Comparison of ENCODE assay signal across 30 cellular contexts in the genomic region with DNA sequence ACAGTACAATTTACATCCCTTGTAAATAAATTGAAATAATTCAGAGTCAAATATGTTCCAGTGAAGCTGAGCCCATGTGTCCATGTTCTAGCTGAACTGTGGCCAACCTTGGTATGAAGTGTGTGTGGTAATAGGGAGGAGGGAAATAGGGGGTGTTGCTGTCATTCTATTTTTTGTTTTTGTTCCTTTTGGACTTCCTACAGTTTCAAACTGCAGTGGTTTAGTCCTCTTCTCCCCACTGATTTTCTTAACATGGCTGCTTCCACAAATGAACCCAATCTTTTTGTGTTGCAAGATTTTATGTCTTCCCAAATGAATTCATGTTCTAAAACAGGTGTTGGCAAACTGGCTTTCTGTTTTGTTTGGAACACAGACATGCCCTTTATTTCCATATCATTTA.
"Had no signal": no experiment of that assay in that cellular context is flagged by ENCODE, and none has a peak within 500 bp of the region (broad histone marks: within the 10 kb centered on the region; RNA-seq: fewer than 3 reads in every experiment).

No MANE protein-coding gene starts in this region.

- H3K36me3 Mint-ChIP-seq: activated naive CD4-positive, alpha-beta T cell treated with anti-CD3 and anti-CD28 coated beads, Interleukin-2, amount 10 ng/mL, durations not matched to agents 7 days and 5 days; type B pancreatic cell had no signal

- H3K9me3 Mint-ChIP-seq: activated naive CD4-positive, alpha-beta T cell treated with anti-CD3 and anti-CD28 coated beads, Interleukin-2, amount 10 ng/mL, durations not matched to agents 7 days and 5 days; activated naive CD8-positive, alpha-beta T cell treated with anti-CD3 and anti-CD28 coated beads, Interleukin-2, amount 50 U/mL, for 24 hours had no signal

- H3K9me3 ChIP-seq: ascending aorta, esophagus squamous epithelium, right atrium auricular region, stomach, testis had no signal

- ATAC-seq: activated naive CD8-positive, alpha-beta T cell treated with anti-CD3 and anti-CD28 coated beads, Interleukin-2, amount 50 U/mL, for 24 hours had no signal

- DNase-seq: activated CD4-positive, alpha-beta T cell treated with anti-CD3 and anti-CD28 coated beads, Interleukin-2, amount 50 U/mL, for 1 hour; activated CD4-positive, CD25-positive, alpha-beta regulatory T cell treated with anti-CD3 and anti-CD28 coated beads, Interleukin-2, amount 50 U/mL, for 72 hours; activated CD8-positive, alpha-beta memory T cell treated with anti-CD3 and anti-CD28 coated beads for 24 hours; activated CD8-positive, alpha-beta memory T cell treated with anti-CD3 and anti-CD28 coated beads, Interleukin-2, amount 50 U/mL, for 48 hours; activated effector memory CD4-positive, alpha-beta T cell treated with Interleukin-2 at 50 U/mL for 16 hours; activated naive CD4-positive, alpha-beta T cell treated with anti-CD3 and anti-CD28 coated beads, Interleukin-2, amount 10 ng/mL, durations not matched to agents 7 days and 5 days; activated naive CD8-positive, alpha-beta T cell treated with anti-CD3 and anti-CD28 coated beads, Interleukin-2, amount 50 U/mL, for 24 hours; activated T-cell treated with anti-CD3 and anti-CD28 coated beads, Interleukin-2, amount 50 U/mL, for 48 hours; dermis blood vessel endothelial cell; effector memory CD4-positive, alpha-beta T cell; esophagus squamous epithelium; foreskin melanocyte; hypothalamus; nephron progenitor cell; nucleus accumbens; small intestine; stimulated activated CD4-positive, alpha-beta T cell treated with anti-CD3 and anti-CD28 coated beads, Interleukin-15, amount 100 ng/mL, for 24 hours; stimulated activated CD4-positive, alpha-beta T cell treated with anti-CD3 and anti-CD28 coated beads, Interleukin-4, amount 100 ng/mL, for 1 hour; stomach; T-helper 2 cell; testis had no signal

- H3K36me3 ChIP-seq: ascending aorta, esophagus squamous epithelium, right atrium auricular region, stomach had no signal

- H3K4me1 Mint-ChIP-seq: activated naive CD4-positive, alpha-beta T cell treated with anti-CD3 and anti-CD28 coated beads, Interleukin-2, amount 10 ng/mL, durations not matched to agents 7 days and 5 days; activated naive CD8-positive, alpha-beta T cell treated with anti-CD3 and anti-CD28 coated beads, Interleukin-2, amount 50 U/mL, for 24 hours; nephron progenitor cell had no signal

- H3K27me3 Mint-ChIP-seq: activated naive CD4-positive, alpha-beta T cell treated with anti-CD3 and anti-CD28 coated beads, Interleukin-2, amount 10 ng/mL, durations not matched to agents 7 days and 5 days; type B pancreatic cell had no signal

- H3K27ac Mint-ChIP-seq: activated naive CD4-positive, alpha-beta T cell treated with anti-CD3 and anti-CD28 coated beads, Interleukin-2, amount 10 ng/mL, durations not matched to agents 7 days and 5 days; activated naive CD8-positive, alpha-beta T cell treated with anti-CD3 and anti-CD28 coated beads, Interleukin-2, amount 50 U/mL, for 24 hours; nephron progenitor cell; progenitor cell of endocrine pancreas; type B pancreatic cell had no signal

- H3K27me3 ChIP-seq: ascending aorta, esophagus squamous epithelium, right atrium auricular region, stomach, testis had no signal

- H3K4me1 ChIP-seq: ascending aorta, esophagus squamous epithelium, right atrium auricular region, stomach, testis had no signal

- H3K27ac ChIP-seq: ascending aorta, esophagus squamous epithelium, right atrium auricular region, stomach, testis, VCaP had no signal

- H3K4me3 ChIP-seq: ascending aorta, esophagus squamous epithelium, lung, right atrium auricular region, stomach, testis had no signal

- H3K4me3 Mint-ChIP-seq: activated naive CD4-positive, alpha-beta T cell treated with anti-CD3 and anti-CD28 coated beads, Interleukin-2, amount 10 ng/mL, durations not matched to agents 7 days and 5 days; activated naive CD8-positive, alpha-beta T cell treated with anti-CD3 and anti-CD28 coated beads, Interleukin-2, amount 50 U/mL, for 24 hours; nephron progenitor cell; type B pancreatic cell had no signal

- FAIRE-seq: bronchial epithelial cell, endothelial cell of umbilical vein, keratinocyte had no signal
